Comparison of ENCODE assay signal across 8 cellular contexts in genomic region chrX:136268051-136269048, GRCh38. TPM values are rescaled to one million over a fixed set of nuclear protein-coding genes. Genes with fewer than 3 reads are reported as not detected.
DNase-seq lines count a peak whose midpoint lies in the region; ATAC-seq and TF ChIP-seq lines count a peak whose summit lies in the region.

No MANE protein-coding gene starts in this region.

- no peaks in the 10 kb centered on the region for H3K79me2 ChIP-seq in parathyroid adenoma

- H3K9ac ChIP-seq in parathyroid adenoma = no peak overlapping the region

- DNase-seq in NCI-H2107 treated with DMSO at 0.1 percent for 48 hours (lab: John Stamatoyannopoulos, UW; ENCODE audit: unreplicated experiment) = peak; percentile 17
- no peak for DNase-seq in NCI-H2107 (lab: John Stamatoyannopoulos, UW)
- peak; percentile 48 for DNase-seq in NCI-H748 (lab: John Stamatoyannopoulos, UW; ENCODE audit: unreplicated experiment)
- DNase-seq in activated CD8-positive, alpha-beta memory T cell treated with anti-CD3 and anti-CD28 coated beads, Interleukin-2, amount 50 U/mL, for 24 hours (ENCODE audit: extremely low read depth) = peak; percentile 23
- peak; percentile 26 for DNase-seq in fibroblast of gingiva (ENCODE audit: low read depth)
- DNase-seq in occipital lobe (lab: John Stamatoyannopoulos, UW) = no peak

- H3K4me1 ChIP-seq in parathyroid adenoma = no peaks in the 10 kb centered on the region

- no peaks in the 10 kb centered on the region for H3K36me3 ChIP-seq in parathyroid adenoma (ENCODE audit: control insufficient read depth, insufficient read depth, low read length)

- no peak overlapping the region for H3K27ac ChIP-seq in parathyroid adenoma

- no peaks in the 10 kb centered on the region for H3K27me3 ChIP-seq in parathyroid adenoma (ENCODE audit: control insufficient read depth, insufficient read depth, low read length)

- H3K4me2 ChIP-seq in parathyroid adenoma (ENCODE audit: low read length) = no peak overlapping the region

- no peak overlapping the region for H2AFZ ChIP-seq in parathyroid adenoma

- no peaks in the 10 kb centered on the region for H3K9me3 ChIP-seq in parathyroid adenoma (ENCODE audit: control insufficient read depth, low read length)

- peak; percentile 51 for TF ChIP-seq CTCF in parathyroid adenoma (IDR thresholded peaks at IDR 0.05)

- peak; percentile 59 for ATAC-seq in HG02610 (IDR thresholded peaks at IDR 0.05; ENCODE audit: unreplicated experiment)

- no peak overlapping the region for H3K4me3 ChIP-seq in parathyroid adenoma (ENCODE audit: low read depth, low read length)

RNA-seq across cellular contexts. Expression of gene MAP7D3, which starts 17.1 kb away (rescaled TPM):
- total RNA-seq in occipital lobe = 1.4 TPM

RNA-seq across cellular contexts. Expression of gene ADGRG4, which starts 32.4 kb away (rescaled TPM):
- total RNA-seq in occipital lobe = not detected

Comparison
In these comparisons a context has a peak if more than half of its experiments do, and no peak if none do; other contexts are left out.
1. DNase-seq: peak in NCI-H2107 treated with DMSO at 0.1 percent for 48 hours (single experiment), NCI-H748 (single experiment), activated CD8-positive, alpha-beta memory T cell treated with anti-CD3 and anti-CD28 coated beads, Interleukin-2, amount 50 U/mL, for 24 hours (single experiment) and fibroblast of gingiva (single experiment); none in NCI-H2107 (single experiment) and occipital lobe (single experiment).